10 cellular contexts compared by ENCODE assay signal in genomic region chr6:154277578-154278128, GRCh38.
DNase-seq lines count a peak whose midpoint lies in the region; ATAC-seq and TF ChIP-seq lines count a peak whose summit lies in the region.
"Had no signal": no experiment of that assay in that cellular context is flagged by ENCODE, and none has a peak within 500 bp of the region (broad histone marks: within the 10 kb centered on the region; RNA-seq: fewer than 3 reads in every experiment).

No MANE protein-coding gene starts in this region.

- no peaks in the 10 kb centered on the region for H3K27me3 Mint-ChIP-seq in activated naive CD4-positive, alpha-beta T cell treated with anti-CD3 and anti-CD28 coated beads for 36 hours (ENCODE audit: low read depth)
- no peaks in the 10 kb centered on the region for H3K27me3 Mint-ChIP-seq in MCF 10A (ENCODE audit: insufficient read depth, unreplicated experiment)
- no peaks in the 10 kb centered on the region for H3K27me3 Mint-ChIP-seq in stimulated activated naive CD8-positive, alpha-beta T cell treated with anti-CD3 and anti-CD28 coated beads, Interleukin-15, amount 100 ng/mL, for 72 hours

- WGBS in transverse colon (ENCODE audit: low coverage in 1 of 2), 2 donors, result 55 to 69% methylated on average over 7 of the region's 7 CpGs

- no TSS peak for BruUV-seq in MCF 10A (replicated peaks; lab: Mats Ljungman, UMichigan)

- H3K27ac ChIP-seq in transverse colon, result no peak overlapping the region
- H3K27ac ChIP-seq: coronary artery had no signal

- H3K9me3 ChIP-seq in transverse colon, result no peaks in the 10 kb centered on the region

- TF ChIP-seq CTCF in MCF 10A (IDR thresholded peaks at IDR 0.05; ENCODE audit: unreplicated experiment), result no peak
- TF ChIP-seq CTCF in transverse colon (IDR thresholded peaks at IDR 0.05), result no peak

- DNase-seq in activated naive CD4-positive, alpha-beta T cell treated with anti-CD3 and anti-CD28 coated beads for 36 hours, result no peak
- no peak for DNase-seq in activated naive CD4-positive, alpha-beta T cell treated with anti-CD3 and anti-CD28 coated beads, Interleukin-2, amount 50 U/mL, for 16 hours
- DNase-seq in MCF 10A (ENCODE audit: unreplicated experiment) (no peak), amygdala (lab: John Stamatoyannopoulos, UW) (no peak), transverse colon (no peak)
- no peak for DNase-seq in stimulated activated naive CD8-positive, alpha-beta T cell treated with anti-CD3 and anti-CD28 coated beads, Interleukin-15, amount 100 ng/mL, for 72 hours
- DNase-seq: DMS79 had no signal

- H3K27me3 ChIP-seq in transverse colon, result no peaks in the 10 kb centered on the region

- ATAC-seq in HG03521 (IDR thresholded peaks at IDR 0.05; ENCODE audit: unreplicated experiment), result peak; percentile 13
- ATAC-seq in stimulated activated naive CD8-positive, alpha-beta T cell treated with anti-CD3 and anti-CD28 coated beads, Interleukin-15, amount 100 ng/mL, for 72 hours, result peak; percentile 50
- ATAC-seq in GM21367 (IDR thresholded peaks at IDR 0.05; ENCODE audit: unreplicated experiment), result no peak

- H3K36me3 Mint-ChIP-seq in activated naive CD4-positive, alpha-beta T cell treated with anti-CD3 and anti-CD28 coated beads for 36 hours (ENCODE audit: low read depth), result no peaks in the 10 kb centered on the region
- no peaks in the 10 kb centered on the region for H3K36me3 Mint-ChIP-seq in MCF 10A (ENCODE audit: insufficient read depth, unreplicated experiment)

- no peak for TF ChIP-seq POLR2A in transverse colon (IDR thresholded peaks at IDR 0.05)

- H3K36me3 ChIP-seq in transverse colon, result no peaks in the 10 kb centered on the region

- in situ Hi-C loops in transverse colon (cut with MboI; ENCODE audit: low pct_ligation_motif_present in 1 of 4, low pct_unique_long_range_greater_than_20kb in 1 of 4, low sequenced_read_pairs in 3 of 4), result loop anchor here (5.0 to 25.0 kb wide), 3 partner anchors 115 to 123 kb away; no protein-coding TSS in a partner anchor

- peaks cover 34% of the 10 kb centered on the region for H3K4me1 Mint-ChIP-seq in activated naive CD4-positive, alpha-beta T cell treated with anti-CD3 and anti-CD28 coated beads for 36 hours (ENCODE audit: low read depth)
- peaks cover 6% of the 10 kb centered on the region for H3K4me1 Mint-ChIP-seq in MCF 10A (ENCODE audit: insufficient read depth, unreplicated experiment)
- peaks cover 45% of the 10 kb centered on the region for H3K4me1 Mint-ChIP-seq in stimulated activated naive CD8-positive, alpha-beta T cell treated with anti-CD3 and anti-CD28 coated beads, Interleukin-15, amount 100 ng/mL, for 72 hours

- TF ChIP-seq EP300 in transverse colon (IDR thresholded peaks at IDR 0.05; ENCODE audit: low read depth), result no peak

- H3K4me3 Mint-ChIP-seq in activated naive CD4-positive, alpha-beta T cell treated with anti-CD3 and anti-CD28 coated beads for 36 hours, result peak overlapping the region; percentile 65
- H3K4me3 Mint-ChIP-seq in MCF 10A (ENCODE audit: unreplicated experiment), result peak overlapping the region; percentile 44
- H3K4me3 Mint-ChIP-seq in stimulated activated naive CD8-positive, alpha-beta T cell treated with anti-CD3 and anti-CD28 coated beads, Interleukin-15, amount 100 ng/mL, for 72 hours, result peak overlapping the region; percentile 70 to 75

- no peaks in the 10 kb centered on the region for H3K9me3 Mint-ChIP-seq in activated naive CD4-positive, alpha-beta T cell treated with anti-CD3 and anti-CD28 coated beads for 36 hours
- no peaks in the 10 kb centered on the region for H3K9me3 Mint-ChIP-seq in MCF 10A (ENCODE audit: unreplicated experiment)
- H3K9me3 Mint-ChIP-seq in stimulated activated naive CD8-positive, alpha-beta T cell treated with anti-CD3 and anti-CD28 coated beads, Interleukin-15, amount 100 ng/mL, for 72 hours, result peaks cover 0 to 7% of the 10 kb centered on the region in 2 donors

- intact Hi-C loops in activated naive CD4-positive, alpha-beta T cell treated with anti-CD3 and anti-CD28 coated beads for 36 hours (cut with micrococcal nuclease), result loop anchor here (1.0 to 5.0 kb wide), 6 partner anchors 27 to 1045 kb away; no protein-coding TSS in a partner anchor
- intact Hi-C loops in MCF 10A (cut with micrococcal nuclease) (loop anchor here (1.0 to 10.0 kb wide), 4 partner anchors 123 to 1045 kb away; no protein-coding TSS in a partner anchor), transverse colon (cut with DNase I; ENCODE audit: low total_unique reads) (loop anchor here (10.0 kb wide), 1 partner anchor 123 kb away; no protein-coding TSS in a partner anchor)

- H3K4me1 ChIP-seq in transverse colon, result peaks cover 0 to 9% (median 0%) of the 10 kb centered on the region in 4 donors

- no peak overlapping the region for H3K4me3 ChIP-seq in transverse colon
- H3K4me3 ChIP-seq: coronary artery had no signal

- CTCF ChIA-PET in activated naive CD4-positive, alpha-beta T cell treated with anti-CD3 and anti-CD28 coated beads for 36 hours (lab: Charles Lee), result interaction anchor here (0.6 to 7.6 kb wide), 27 partner anchors 9 to 130 kb away, joined by 3 to 102 read pairs (median 6); no protein-coding TSS in a partner anchor
- CTCF ChIA-PET in MCF 10A (lab: Yijun Ruan, JAX), result interaction anchor here (0.5 to 8.4 kb wide), 15 partner anchors 7 to 495 kb away, joined by 3 to 160 read pairs (median 5); no protein-coding TSS in a partner anchor

- no peak overlapping the region for H3K27ac Mint-ChIP-seq in activated naive CD4-positive, alpha-beta T cell treated with anti-CD3 and anti-CD28 coated beads for 36 hours
- H3K27ac Mint-ChIP-seq in MCF 10A (ENCODE audit: low read depth, unreplicated experiment), result no peak overlapping the region
- H3K27ac Mint-ChIP-seq in stimulated activated naive CD8-positive, alpha-beta T cell treated with anti-CD3 and anti-CD28 coated beads, Interleukin-15, amount 100 ng/mL, for 72 hours, result no peak overlapping the region

- POLR2A ChIA-PET in MCF 10A (lab: Yijun Ruan, JAX), result interaction anchor here (0.6 to 2.1 kb wide), 4 partner anchors 33 to 125 kb away, joined by 3 to 8 read pairs (median 4); no protein-coding TSS in a partner anchor
